Comparison of ENCODE assay signal across 9 cellular contexts in genomic region chr12:114799574-114800487, GRCh38.
DNase-seq lines count a peak whose midpoint lies in the region; ATAC-seq and TF ChIP-seq lines count a peak whose summit lies in the region.
"Had no signal": no experiment of that assay in that cellular context is flagged by ENCODE, and none has a peak within 500 bp of the region (broad histone marks: within the 10 kb centered on the region; RNA-seq: fewer than 3 reads in every experiment).

No MANE protein-coding gene starts in this region.

- no peaks in the 10 kb centered on the region for H3K9me3 ChIP-seq in trophoblast cell (ENCODE audit: insufficient read depth, low read depth, low read length)
- H3K9me3 ChIP-seq: tibial artery had no signal

- H3K4me3 Mint-ChIP-seq in glutamatergic neuron (ENCODE audit: unreplicated experiment): no peak overlapping the region
- no peak overlapping the region for H3K4me3 Mint-ChIP-seq in activated T-cell treated with anti-CD3 and anti-CD28 coated beads, Interleukin-2, amount 50 U/mL, for 24 hours

- H3K36me3 Mint-ChIP-seq in glutamatergic neuron (ENCODE audit: unreplicated experiment): no peaks in the 10 kb centered on the region
- no peaks in the 10 kb centered on the region for H3K36me3 Mint-ChIP-seq in activated T-cell treated with anti-CD3 and anti-CD28 coated beads, Interleukin-2, amount 50 U/mL, for 24 hours (ENCODE audit: low read depth)

- no CpG with 5 or more reads among the region's 16 CpGs for WGBS in trophoblast cell (ENCODE audit: extremely low coverage, insufficient coverage, insufficient read length)

- H2BK120ac ChIP-seq in trophoblast cell (ENCODE audit: insufficient read depth, low read length, poor library complexity): peak overlapping the region; percentile 17

- no peaks in the 10 kb centered on the region for H3K9me3 Mint-ChIP-seq in glutamatergic neuron (ENCODE audit: unreplicated experiment)
- peaks cover 4% of the 10 kb centered on the region for H3K9me3 Mint-ChIP-seq in activated T-cell treated with anti-CD3 and anti-CD28 coated beads, Interleukin-2, amount 50 U/mL, for 24 hours

- H3K27me3 ChIP-seq in trophoblast cell (ENCODE audit: insufficient read depth, low read length): no peaks in the 10 kb centered on the region
- H3K27me3 ChIP-seq: tibial artery had no signal

- no peaks in the 10 kb centered on the region for H3K36me3 ChIP-seq in trophoblast cell (ENCODE audit: control insufficient read depth in 1 of 2, insufficient read depth in 2 of 2, low read length in 2 of 2)
- H3K36me3 ChIP-seq: tibial artery had no signal

- H3K4me2 ChIP-seq in trophoblast cell (ENCODE audit: low read length): no peak overlapping the region

- H3K18ac ChIP-seq in trophoblast cell (ENCODE audit: low read length): no peak overlapping the region

- in situ Hi-C loops in SK-MEL-5 (cut with HindIII; ENCODE audit: low pct_unique_long_range_greater_than_20kb, low sequenced_read_pairs): no loop called here

- no peak overlapping the region for H4K8ac ChIP-seq in trophoblast cell (ENCODE audit: low read depth, low read length)

- peaks cover 6 to 7% of the 10 kb centered on the region in 2 experiments for H3K4me1 ChIP-seq in trophoblast cell (ENCODE audit: control insufficient read depth in 1 of 2, insufficient read depth in 2 of 2, low read length in 2 of 2)

- H3K27ac ChIP-seq in trophoblast cell (ENCODE audit: low read depth, low read length): peak overlapping the region; percentile 48
- H3K27ac ChIP-seq: tibial artery had no signal

- intact Hi-C loops in left ventricle myocardium superior (cut with micrococcal nuclease): no loop called here

- H4K91ac ChIP-seq in trophoblast cell (ENCODE audit: low read depth, low read length): peak overlapping the region; percentile 45

- H3K4me1 Mint-ChIP-seq in glutamatergic neuron (ENCODE audit: low read depth, unreplicated experiment): no peaks in the 10 kb centered on the region
- H3K4me1 Mint-ChIP-seq in activated T-cell treated with anti-CD3 and anti-CD28 coated beads, Interleukin-2, amount 50 U/mL, for 24 hours (ENCODE audit: low read depth): no peaks in the 10 kb centered on the region

- peak overlapping the region; percentile 28 for H2BK5ac ChIP-seq in trophoblast cell (ENCODE audit: low read depth, low read length, poor library complexity)

- peaks cover 2% of the 10 kb centered on the region for H3K27me3 Mint-ChIP-seq in glutamatergic neuron (ENCODE audit: unreplicated experiment)
- no peaks in the 10 kb centered on the region for H3K27me3 Mint-ChIP-seq in activated T-cell treated with anti-CD3 and anti-CD28 coated beads, Interleukin-2, amount 50 U/mL, for 24 hours

- peak overlapping the region; percentile 28 for H3K4ac ChIP-seq in trophoblast cell (ENCODE audit: low read depth, low read length)

- H4K12ac ChIP-seq in trophoblast cell (ENCODE audit: low read depth, low read length): no peak overlapping the region

- H3K79me2 ChIP-seq in trophoblast cell (ENCODE audit: control insufficient read depth, insufficient read depth, low read length, poor library complexity): no peaks in the 10 kb centered on the region

- no peak overlapping the region for H3K27ac Mint-ChIP-seq in glutamatergic neuron (ENCODE audit: unreplicated experiment)
- no peak overlapping the region for H3K27ac Mint-ChIP-seq in activated T-cell treated with anti-CD3 and anti-CD28 coated beads, Interleukin-2, amount 50 U/mL, for 24 hours

- H2BK12ac ChIP-seq in trophoblast cell (ENCODE audit: low read length): peak overlapping the region; percentile 56

- TF ChIP-seq CTCF in glutamatergic neuron (IDR thresholded peaks at IDR 0.05; ENCODE audit: partially characterized antibody, unreplicated experiment): no peak

- DNase-seq in Daoy (ENCODE audit: low read depth) (peak; percentile 23), SK-MEL-5 (ENCODE audit: low read depth, low spot score) (peak; percentile 66), left ventricle myocardium superior (peak; percentile 90), trophoblast cell (peak; percentile 97 to 98), glutamatergic neuron (no peak)
- no peak for DNase-seq in stimulated activated CD4-positive, alpha-beta T cell treated with anti-CD3 and anti-CD28 coated beads, Interleukin-1b, Interleukin-23, amount 100 ng/mL, for 48 hours
- DNase-seq in activated T-cell treated with anti-CD3 and anti-CD28 coated beads, Interleukin-2, amount 50 U/mL, for 24 hours: no peak
- DNase-seq: tibial artery had no signal

- H3K9ac ChIP-seq in trophoblast cell (ENCODE audit: low read length): no peak overlapping the region

- H2AFZ ChIP-seq in trophoblast cell (ENCODE audit: insufficient read depth, low read length, poor library complexity): no peak overlapping the region

- H3K4me3 ChIP-seq in trophoblast cell (ENCODE audit: low read depth, low read length): no peak overlapping the region
- H3K4me3 ChIP-seq: tibial artery had no signal

- peak overlapping the region; percentile 45 for H3K14ac ChIP-seq in trophoblast cell (ENCODE audit: low read length)

- ATAC-seq in left ventricle myocardium superior (peak; percentile 100), GM21526 (IDR thresholded peaks at IDR 0.05; ENCODE audit: low FRiP score, unreplicated experiment) (no peak)

- H3K79me1 ChIP-seq in trophoblast cell (ENCODE audit: low read length): peaks cover 11% of the 10 kb centered on the region

- H3K23ac ChIP-seq in trophoblast cell (ENCODE audit: low read length): no peak overlapping the region

- no peak overlapping the region for H2AK5ac ChIP-seq in trophoblast cell (ENCODE audit: low read length)

Comparison
In these comparisons a context has a peak if more than half of its experiments do, and no peak if none do; other contexts are left out.
1. DNase-seq: peak in Daoy (single experiment), SK-MEL-5 (single experiment), left ventricle myocardium superior (single experiment) and trophoblast cell (2 of 2); none in glutamatergic neuron (single experiment), stimulated activated CD4-positive, alpha-beta T cell treated with anti-CD3 and anti-CD28 coated beads, Interleukin-1b, Interleukin-23, amount 100 ng/mL, for 48 hours (single experiment) and activated T-cell treated with anti-CD3 and anti-CD28 coated beads, Interleukin-2, amount 50 U/mL, for 24 hours (single experiment).